In genomic region chr10:96834121-96834520, GRCh38 we compare ENCODE assay signal across 8 cellular contexts. TPM values are rescaled to one million over a fixed set of nuclear protein-coding genes. Genes with fewer than 3 reads are reported as not detected.
A peak's percentile ranks its signal among the peaks of the same experiment; 100 is the strongest.
DNase-seq lines count a peak whose midpoint lies in the region; ATAC-seq lines count a peak whose summit lies in the region.

No MANE protein-coding gene starts in this region.

- H3K9me3 Mint-ChIP-seq in activated CD4-positive, alpha-beta memory T cell treated with anti-CD3 and anti-CD28 coated beads for 36 hours = no peaks in the 10 kb centered on the region
- H3K9me3 Mint-ChIP-seq in stimulated activated naive B cell treated with anti-CD40 and anti-IgM and Interleukin-4, amounts not matched to agents 10 μg/mL and 1 μg/mL and 100 μg/mL, for 72 hours = no peaks in the 10 kb centered on the region

- POLR2A ChIA-PET in activated CD4-positive, alpha-beta memory T cell treated with anti-CD3 and anti-CD28 coated beads for 36 hours (lab: Charles Lee) = no interaction called here

- peak overlapping the region; percentile 74 for H3K4me3 ChIP-seq in iPS-11a (ENCODE audit: low read depth, low read length)

- no peaks in the 10 kb centered on the region for H3K27me3 Mint-ChIP-seq in activated CD4-positive, alpha-beta memory T cell treated with anti-CD3 and anti-CD28 coated beads for 36 hours
- no peaks in the 10 kb centered on the region for H3K27me3 Mint-ChIP-seq in stimulated activated naive B cell treated with anti-CD40 and anti-IgM and Interleukin-4, amounts not matched to agents 10 μg/mL and 1 μg/mL and 100 μg/mL, for 72 hours

- H3K36me3 Mint-ChIP-seq in activated CD4-positive, alpha-beta memory T cell treated with anti-CD3 and anti-CD28 coated beads for 36 hours = peaks cover 13% of the 10 kb centered on the region
- peaks cover 19 to 27% of the 10 kb centered on the region in 2 donors for H3K36me3 Mint-ChIP-seq in stimulated activated naive B cell treated with anti-CD40 and anti-IgM and Interleukin-4, amounts not matched to agents 10 μg/mL and 1 μg/mL and 100 μg/mL, for 72 hours

- intact Hi-C loops in activated CD4-positive, alpha-beta memory T cell treated with anti-CD3 and anti-CD28 coated beads for 36 hours (cut with micrococcal nuclease) = loop anchor here (5.0 to 10.0 kb wide), 3 partner anchors 63 to 591 kb away; partner anchors contain the start of gene PGAM1

- peak; percentile 17 for DNase-seq in DMS53 (lab: John Stamatoyannopoulos, UW)
- DNase-seq in DMS53 treated with DMSO at 0.1 percent for 48 hours (lab: John Stamatoyannopoulos, UW; ENCODE audit: unreplicated experiment) = no peak
- DNase-seq in activated CD4-positive, alpha-beta memory T cell treated with anti-CD3 and anti-CD28 coated beads for 36 hours = no peak
- no peak for DNase-seq in stimulated activated naive B cell treated with anti-CD40 and anti-IgM and Interleukin-4, amounts not matched to agents 10 μg/mL and 1 μg/mL and 100 μg/mL, for 72 hours
- no peak for DNase-seq in middle frontal gyrus (ENCODE audit: extremely low spot score, low spot score)
- DNase-seq in NCI-H2227 (lab: John Stamatoyannopoulos, UW; ENCODE audit: unreplicated experiment) = no peak

- H3K4me3 Mint-ChIP-seq in activated CD4-positive, alpha-beta memory T cell treated with anti-CD3 and anti-CD28 coated beads for 36 hours = peak overlapping the region; percentile 88
- peak overlapping the region; percentile 93 to 98 for H3K4me3 Mint-ChIP-seq in stimulated activated naive B cell treated with anti-CD40 and anti-IgM and Interleukin-4, amounts not matched to agents 10 μg/mL and 1 μg/mL and 100 μg/mL, for 72 hours

- ATAC-seq in stimulated activated naive B cell treated with anti-CD40 and anti-IgM and Interleukin-4, amounts not matched to agents 10 μg/mL and 1 μg/mL and 100 μg/mL, for 72 hours (replicated peaks) = no peak
- ATAC-seq in HG02970 (IDR thresholded peaks at IDR 0.05; ENCODE audit: low FRiP score, unreplicated experiment) = no peak

- H3K27ac Mint-ChIP-seq in activated CD4-positive, alpha-beta memory T cell treated with anti-CD3 and anti-CD28 coated beads for 36 hours = peak overlapping the region; percentile 71
- H3K27ac Mint-ChIP-seq in stimulated activated naive B cell treated with anti-CD40 and anti-IgM and Interleukin-4, amounts not matched to agents 10 μg/mL and 1 μg/mL and 100 μg/mL, for 72 hours = peak overlapping the region; percentile 95

- CTCF ChIA-PET in activated CD4-positive, alpha-beta memory T cell treated with anti-CD3 and anti-CD28 coated beads for 36 hours (lab: Charles Lee) = no interaction called here

- peaks cover 61% of the 10 kb centered on the region for H3K4me1 Mint-ChIP-seq in activated CD4-positive, alpha-beta memory T cell treated with anti-CD3 and anti-CD28 coated beads for 36 hours (ENCODE audit: low read depth)
- peaks cover 38 to 76% of the 10 kb centered on the region in 2 donors for H3K4me1 Mint-ChIP-seq in stimulated activated naive B cell treated with anti-CD40 and anti-IgM and Interleukin-4, amounts not matched to agents 10 μg/mL and 1 μg/mL and 100 μg/mL, for 72 hours

RNA-seq across cellular contexts. Expression of gene LCOR, which starts 2.0 kb away (rescaled TPM):
- 10 to 100 TPM; 15.0 to 18.2 TPM for total RNA-seq in activated CD4-positive, alpha-beta memory T cell treated with anti-CD3 and anti-CD28 coated beads for 36 hours
